ENCODE assay signal across 13 cellular contexts in genomic region chr19:50576769-50577168, GRCh38. TPM values are rescaled to one million over a fixed set of nuclear protein-coding genes. Genes with fewer than 3 reads are reported as not detected.
"Had no signal": no experiment of that assay in that cellular context is flagged by ENCODE, and none has a peak within 500 bp of the region (broad histone marks: within the 10 kb centered on the region; RNA-seq: fewer than 3 reads in every experiment).

No MANE protein-coding gene starts in this region.

RNA-seq across cellular contexts. Expression of gene LRRC4B, which starts 8.5 kb away (rescaled TPM):
- total RNA-seq: activated B cell treated with CpG ODN at 0.5 μM for 24 hours; activated CD4-positive, alpha-beta memory T cell treated with anti-CD3 and anti-CD28 coated beads for 36 hours; activated CD4-positive, alpha-beta memory T cell treated with anti-CD3 and anti-CD28 coated beads, Interleukin-2, amount 10 ng/mL, durations not matched to agents 7 days and 5 days; activated CD4-positive, alpha-beta T cell treated with anti-CD3 and anti-CD28 coated beads for 36 hours; activated CD4-positive, alpha-beta T cell treated with anti-CD3 and anti-CD28 coated beads, Interleukin-2, amount 10 ng/mL, durations not matched to agents 7 days and 5 days; activated CD8-positive, alpha-beta memory T cell treated with anti-CD3 and anti-CD28 coated beads for 36 hours; activated CD8-positive, alpha-beta memory T cell treated with anti-CD3 and anti-CD28 coated beads, Interleukin-2, amount 10 ng/mL, durations not matched to agents 7 days and 5 days; activated CD8-positive, alpha-beta T cell treated with anti-CD3 and anti-CD28 coated beads for 36 hours; activated CD8-positive, alpha-beta T cell treated with anti-CD3 and anti-CD28 coated beads, Interleukin-2, amount 10 ng/mL, durations not matched to agents 7 days and 5 days; T-cell; T-helper 1 cell treated with Interleukin-12 subunit alpha and Interleukin-12 subunit beta and Interleukin-4 antibody, amounts not matched to agents 30 ng/mL and 1 ng/mL, for 36 hours; T-helper 17 cell; T-helper 2 cell treated with Interferon-gamma antibody and Interleukin-4, amounts not matched to agents 100 ng/mL and 5 ng/mL, for 36 hours had no signal
